In the genomic region with DNA sequence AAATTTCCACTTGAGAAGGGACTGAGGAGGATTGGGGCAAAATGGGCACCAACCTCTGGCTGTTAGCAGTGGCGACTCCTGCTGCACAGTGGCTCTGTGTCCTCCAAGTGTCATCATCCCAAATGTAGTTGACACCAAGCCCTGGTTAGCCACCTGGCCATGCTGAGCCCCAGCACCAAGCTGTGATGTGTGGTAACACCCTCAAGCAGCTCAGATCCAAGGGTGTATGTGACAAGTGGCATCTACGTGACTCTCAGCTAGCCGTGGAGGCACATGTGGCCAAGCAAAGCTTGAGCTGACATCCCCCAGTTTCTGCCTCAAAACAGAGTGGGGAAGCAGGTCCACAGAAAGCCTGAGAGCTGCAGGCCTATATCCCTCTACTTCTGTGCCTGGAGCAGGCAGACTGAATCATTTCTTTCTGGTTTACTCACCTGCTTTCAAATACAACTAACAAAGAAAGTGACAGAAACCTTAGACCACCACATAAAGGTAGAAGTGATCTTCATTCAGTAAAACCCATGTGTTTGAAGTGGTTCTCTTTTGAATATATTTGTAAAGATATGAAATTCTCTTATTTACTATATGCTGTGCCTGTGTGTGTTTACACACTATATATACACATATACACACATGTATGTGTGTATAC, we compare ENCODE assay signal across 1 cellular context.
TF ChIP-seq lines count a peak whose summit lies in the region.

No MANE protein-coding gene starts in this region.

TF ChIP-seq in GM23338, 12 proteins besides CTCF, POLR2A, EP300 and RAD21:
- TF ChIP-seq EZH2phosphoT487 (IDR thresholded peaks at IDR 0.05; ENCODE audit: unreplicated experiment) = no peak
- TF ChIP-seq, protein P1, sequence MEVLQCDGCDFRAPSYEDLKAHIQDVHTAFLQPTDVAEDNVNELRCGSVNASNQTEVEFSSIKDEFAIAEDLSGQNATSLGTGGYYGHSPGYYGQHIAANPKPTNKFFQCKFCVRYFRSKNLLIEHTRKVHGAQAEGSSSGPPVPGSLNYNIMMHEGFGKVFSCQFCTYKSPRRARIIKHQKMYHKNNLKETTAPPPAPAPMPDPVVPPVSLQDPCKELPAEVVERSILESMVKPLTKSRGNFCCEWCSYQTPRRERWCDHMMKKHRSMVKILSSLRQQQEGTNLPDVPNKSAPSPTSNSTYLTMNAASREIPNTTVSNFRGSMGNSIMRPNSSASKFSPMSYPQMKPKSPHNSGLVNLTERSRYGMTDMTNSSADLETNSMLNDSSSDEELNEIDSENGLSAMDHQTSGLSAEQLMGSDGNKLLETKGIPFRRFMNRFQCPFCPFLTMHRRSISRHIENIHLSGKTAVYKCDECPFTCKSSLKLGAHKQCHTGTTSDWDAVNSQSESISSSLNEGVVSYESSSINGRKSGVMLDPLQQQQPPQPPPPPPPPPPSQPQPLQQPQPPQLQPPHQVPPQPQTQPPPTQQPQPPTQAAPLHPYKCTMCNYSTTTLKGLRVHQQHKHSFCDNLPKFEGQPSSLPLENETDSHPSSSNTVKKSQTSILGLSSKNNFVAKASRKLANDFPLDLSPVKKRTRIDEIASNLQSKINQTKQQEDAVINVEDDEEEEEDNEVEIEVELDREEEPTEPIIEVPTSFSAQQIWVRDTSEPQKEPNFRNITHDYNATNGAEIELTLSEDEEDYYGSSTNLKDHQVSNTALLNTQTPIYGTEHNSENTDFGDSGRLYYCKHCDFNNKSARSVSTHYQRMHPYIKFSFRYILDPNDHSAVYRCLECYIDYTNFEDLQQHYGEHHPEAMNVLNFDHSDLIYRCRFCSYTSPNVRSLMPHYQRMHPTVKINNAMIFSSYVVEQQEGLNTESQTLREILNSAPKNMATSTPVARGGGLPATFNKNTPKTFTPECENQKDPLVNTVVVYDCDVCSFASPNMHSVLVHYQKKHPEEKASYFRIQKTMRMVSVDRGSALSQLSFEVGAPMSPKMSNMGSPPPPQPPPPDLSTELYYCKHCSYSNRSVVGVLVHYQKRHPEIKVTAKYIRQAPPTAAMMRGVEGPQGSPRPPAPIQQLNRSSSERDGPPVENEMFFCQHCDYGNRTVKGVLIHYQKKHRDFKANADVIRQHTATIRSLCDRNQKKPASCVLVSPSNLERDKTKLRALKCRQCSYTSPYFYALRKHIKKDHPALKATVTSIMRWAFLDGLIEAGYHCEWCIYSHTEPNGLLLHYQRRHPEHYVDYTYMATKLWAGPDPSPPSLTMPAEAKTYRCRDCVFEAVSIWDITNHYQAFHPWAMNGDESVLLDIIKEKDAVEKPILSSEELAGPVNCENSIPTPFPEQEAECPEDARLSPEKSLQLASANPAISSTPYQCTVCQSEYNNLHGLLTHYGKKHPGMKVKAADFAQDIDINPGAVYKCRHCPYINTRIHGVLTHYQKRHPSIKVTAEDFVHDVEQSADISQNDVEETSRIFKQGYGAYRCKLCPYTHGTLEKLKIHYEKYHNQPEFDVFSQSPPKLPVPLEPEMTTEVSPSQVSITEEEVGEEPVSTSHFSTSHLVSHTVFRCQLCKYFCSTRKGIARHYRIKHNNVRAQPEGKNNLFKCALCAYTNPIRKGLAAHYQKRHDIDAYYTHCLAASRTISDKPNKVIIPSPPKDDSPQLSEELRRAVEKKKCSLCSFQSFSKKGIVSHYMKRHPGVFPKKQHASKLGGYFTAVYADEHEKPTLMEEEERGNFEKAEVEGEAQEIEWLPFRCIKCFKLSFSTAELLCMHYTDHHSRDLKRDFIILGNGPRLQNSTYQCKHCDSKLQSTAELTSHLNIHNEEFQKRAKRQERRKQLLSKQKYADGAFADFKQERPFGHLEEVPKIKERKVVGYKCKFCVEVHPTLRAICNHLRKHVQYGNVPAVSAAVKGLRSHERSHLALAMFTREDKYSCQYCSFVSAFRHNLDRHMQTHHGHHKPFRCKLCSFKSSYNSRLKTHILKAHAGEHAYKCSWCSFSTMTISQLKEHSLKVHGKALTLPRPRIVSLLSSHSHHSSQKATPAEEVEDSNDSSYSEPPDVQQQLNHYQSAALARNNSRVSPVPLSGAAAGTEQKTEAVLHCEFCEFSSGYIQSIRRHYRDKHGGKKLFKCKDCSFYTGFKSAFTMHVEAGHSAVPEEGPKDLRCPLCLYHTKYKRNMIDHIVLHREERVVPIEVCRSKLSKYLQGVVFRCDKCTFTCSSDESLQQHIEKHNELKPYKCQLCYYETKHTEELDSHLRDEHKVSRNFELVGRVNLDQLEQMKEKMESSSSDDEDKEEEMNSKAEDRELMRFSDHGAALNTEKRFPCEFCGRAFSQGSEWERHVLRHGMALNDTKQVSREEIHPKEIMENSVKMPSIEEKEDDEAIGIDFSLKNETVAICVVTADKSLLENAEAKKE (CRISPR knock-in tag; IDR thresholded peaks at IDR 0.05) = no peak
- TF ChIP-seq, protein P2, sequence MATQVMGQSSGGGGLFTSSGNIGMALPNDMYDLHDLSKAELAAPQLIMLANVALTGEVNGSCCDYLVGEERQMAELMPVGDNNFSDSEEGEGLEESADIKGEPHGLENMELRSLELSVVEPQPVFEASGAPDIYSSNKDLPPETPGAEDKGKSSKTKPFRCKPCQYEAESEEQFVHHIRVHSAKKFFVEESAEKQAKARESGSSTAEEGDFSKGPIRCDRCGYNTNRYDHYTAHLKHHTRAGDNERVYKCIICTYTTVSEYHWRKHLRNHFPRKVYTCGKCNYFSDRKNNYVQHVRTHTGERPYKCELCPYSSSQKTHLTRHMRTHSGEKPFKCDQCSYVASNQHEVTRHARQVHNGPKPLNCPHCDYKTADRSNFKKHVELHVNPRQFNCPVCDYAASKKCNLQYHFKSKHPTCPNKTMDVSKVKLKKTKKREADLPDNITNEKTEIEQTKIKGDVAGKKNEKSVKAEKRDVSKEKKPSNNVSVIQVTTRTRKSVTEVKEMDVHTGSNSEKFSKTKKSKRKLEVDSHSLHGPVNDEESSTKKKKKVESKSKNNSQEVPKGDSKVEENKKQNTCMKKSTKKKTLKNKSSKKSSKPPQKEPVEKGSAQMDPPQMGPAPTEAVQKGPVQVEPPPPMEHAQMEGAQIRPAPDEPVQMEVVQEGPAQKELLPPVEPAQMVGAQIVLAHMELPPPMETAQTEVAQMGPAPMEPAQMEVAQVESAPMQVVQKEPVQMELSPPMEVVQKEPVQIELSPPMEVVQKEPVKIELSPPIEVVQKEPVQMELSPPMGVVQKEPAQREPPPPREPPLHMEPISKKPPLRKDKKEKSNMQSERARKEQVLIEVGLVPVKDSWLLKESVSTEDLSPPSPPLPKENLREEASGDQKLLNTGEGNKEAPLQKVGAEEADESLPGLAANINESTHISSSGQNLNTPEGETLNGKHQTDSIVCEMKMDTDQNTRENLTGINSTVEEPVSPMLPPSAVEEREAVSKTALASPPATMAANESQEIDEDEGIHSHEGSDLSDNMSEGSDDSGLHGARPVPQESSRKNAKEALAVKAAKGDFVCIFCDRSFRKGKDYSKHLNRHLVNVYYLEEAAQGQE (IDR thresholded peaks at IDR 0.05; ENCODE audit: unreplicated experiment) = no peak
- TF ChIP-seq EZH2 (IDR thresholded peaks at IDR 0.05; ENCODE audit: low read depth, unreplicated experiment) = no peak
TF ChIP-seq in GM23338: peak in this region for 0.
